Comparison of ENCODE assay signal across 8 cellular contexts in the genomic region with DNA sequence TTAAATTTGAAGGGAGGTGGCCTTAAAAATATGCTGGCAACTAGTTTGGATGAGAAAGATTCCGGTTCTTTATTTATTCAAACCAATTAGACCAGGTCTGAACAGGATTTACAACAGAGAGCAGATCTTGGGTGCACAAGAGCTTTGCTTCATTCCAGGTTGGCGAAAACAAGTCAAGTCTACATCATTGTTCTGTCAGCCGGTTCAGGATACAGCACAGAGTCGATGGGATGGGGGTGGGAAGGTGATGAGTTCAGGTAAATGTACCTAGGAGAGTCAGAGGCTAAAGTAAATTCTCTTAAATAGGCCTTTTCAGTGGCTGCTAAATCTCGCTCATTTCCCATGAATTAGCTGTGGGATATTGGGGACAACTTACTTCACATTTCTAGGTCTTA. TPM values are rescaled to one million over a fixed set of nuclear protein-coding genes. Genes with fewer than 3 reads are reported as not detected.
DNase-seq lines count a peak whose midpoint lies in the region; ATAC-seq, FAIRE-seq and TF ChIP-seq lines count a peak whose summit lies in the region.

No MANE protein-coding gene starts in this region.

- TF ChIP-seq RAD21 in HepG2 (CRISPR knock-in tag; IDR thresholded peaks at IDR 0.05): no peak

- peak overlapping the region; percentile 96 for H3K4me2 ChIP-seq in HepG2 (ENCODE audit: low read depth, low read length)

- POLR2A ChIA-PET in HepG2 (lab: Yijun Ruan, JAX): interaction anchor here (2.7 kb wide), 1 partner anchor 38 kb away, joined by 11 read pairs; no protein-coding TSS in a partner anchor

- DNase-seq in activated naive CD4-positive, alpha-beta T cell treated with anti-CD3 and anti-CD28 coated beads for 36 hours: no peak
- no peak for DNase-seq in activated naive CD4-positive, alpha-beta T cell treated with Interleukin-2 at 50 U/mL for 16 hours
- DNase-seq in activated naive CD8-positive, alpha-beta T cell treated with anti-CD3 and anti-CD28 coated beads for 36 hours: no peak
- DNase-seq in HepG2 (ENCODE audit: low spot score): no peak
- no peak for DNase-seq in type B pancreatic cell (ENCODE audit: extremely low spot score, unreplicated experiment)
- DNase-seq in midbrain (lab: John Stamatoyannopoulos, UW): no peak
- DNase-seq in DMS79 treated with DMSO at 0.1 percent for 48 hours (lab: John Stamatoyannopoulos, UW): no peak

- ATAC-seq in HepG2 (no peak), HG03342 (IDR thresholded peaks at IDR 0.05; ENCODE audit: unreplicated experiment) (no peak)

- TF ChIP-seq CTCF in HepG2 (CRISPR knock-in tag; IDR thresholded peaks at IDR 0.05) (no peak), type B pancreatic cell (conservative IDR thresholded peaks at IDR 0.05) (no peak)

- peak overlapping the region; percentile 78 for H3K27ac ChIP-seq in HepG2 (ENCODE audit: extremely low read length, insufficient read depth, low read length)

- FAIRE-seq in HepG2 (lab: Jason Lieb, UNC): no peak

- H3K27ac Mint-ChIP-seq in activated naive CD4-positive, alpha-beta T cell treated with anti-CD3 and anti-CD28 coated beads for 36 hours: peak overlapping the region; percentile 89
- H3K27ac Mint-ChIP-seq in activated naive CD8-positive, alpha-beta T cell treated with anti-CD3 and anti-CD28 coated beads for 36 hours: peak overlapping the region; percentile 93
- peak overlapping the region; percentile 94 for H3K27ac Mint-ChIP-seq in type B pancreatic cell

- WGBS in HepG2 (ENCODE audit: low lambda C conversion rate): 42% methylated on average over 5 of the region's 5 CpGs

- no peaks in the 10 kb centered on the region; the same call in 1 of the 2 replicates for H4K20me1 ChIP-seq in HepG2 (ENCODE audit: insufficient read depth, low read length)

- no peaks in the 10 kb centered on the region; a peak in 1 of 5 replicates for H3K27me3 ChIP-seq in HepG2 (ENCODE audit: control insufficient read depth in 1 of 2, insufficient read depth in 2 of 2, low read length in 2 of 2)

- H2AFZ ChIP-seq in HepG2 (ENCODE audit: low read length): no peak overlapping the region

- TF ChIP-seq POLR2A in HepG2 (IDR thresholded peaks at IDR 0.05; ENCODE audit: insufficient read depth in 1 of 2, low read depth in 2 of 2, low read length in 2 of 2): no peak

- peaks cover 48% of the 10 kb centered on the region for H3K4me1 ChIP-seq in HepG2 (ENCODE audit: insufficient read depth, low read length)

- no peaks in the 10 kb centered on the region for H3K36me3 ChIP-seq in HepG2 (replicated peaks in 1 of 2; ENCODE audit: control insufficient read depth in 1 of 2, insufficient read depth in 2 of 2, low read length in 2 of 2)

- H3K9ac ChIP-seq in HepG2 (ENCODE audit: insufficient read depth, low read depth, low read length): peak overlapping the region; percentile 76

- H3K4me1 Mint-ChIP-seq in activated naive CD4-positive, alpha-beta T cell treated with anti-CD3 and anti-CD28 coated beads for 36 hours (ENCODE audit: low read depth): peaks cover 36% of the 10 kb centered on the region
- peaks cover 37% of the 10 kb centered on the region for H3K4me1 Mint-ChIP-seq in activated naive CD8-positive, alpha-beta T cell treated with anti-CD3 and anti-CD28 coated beads for 36 hours
- H3K4me1 Mint-ChIP-seq in type B pancreatic cell (ENCODE audit: unreplicated experiment): peaks cover 40% of the 10 kb centered on the region

- H3K27me3 Mint-ChIP-seq in activated naive CD4-positive, alpha-beta T cell treated with anti-CD3 and anti-CD28 coated beads for 36 hours (ENCODE audit: low read depth): no peaks in the 10 kb centered on the region
- no peaks in the 10 kb centered on the region for H3K27me3 Mint-ChIP-seq in activated naive CD8-positive, alpha-beta T cell treated with anti-CD3 and anti-CD28 coated beads for 36 hours
- H3K27me3 Mint-ChIP-seq in type B pancreatic cell: no peaks in the 10 kb centered on the region

- peaks cover 33% of the 10 kb centered on the region for H3K79me2 ChIP-seq in HepG2 (ENCODE audit: insufficient read depth, low read length)

- H3K9me3 Mint-ChIP-seq in activated naive CD4-positive, alpha-beta T cell treated with anti-CD3 and anti-CD28 coated beads for 36 hours: no peaks in the 10 kb centered on the region
- H3K9me3 Mint-ChIP-seq in activated naive CD8-positive, alpha-beta T cell treated with anti-CD3 and anti-CD28 coated beads for 36 hours: no peaks in the 10 kb centered on the region
- no peaks in the 10 kb centered on the region for H3K9me3 Mint-ChIP-seq in type B pancreatic cell

- intact Hi-C loops in activated naive CD4-positive, alpha-beta T cell treated with anti-CD3 and anti-CD28 coated beads for 36 hours (cut with micrococcal nuclease): loop anchor here (1.0 to 5.0 kb wide), 16 partner anchors 14 to 1625 kb away; partner anchors contain the start of genes PI4K2B, SMIM20 and TBC1D19
- intact Hi-C loops in HepG2 (cut with micrococcal nuclease; ENCODE audit: unreplicated experiment): loop anchor here (1.0 kb wide), 2 partner anchors 37 to 151 kb away; no protein-coding TSS in a partner anchor

- TF ChIP-seq EP300 in HepG2 (IDR thresholded peaks at IDR 0.05; ENCODE audit: low read depth in 2 of 2, low read length in 2 of 2) (no peak), HepG2 (CRISPR knock-in tag; IDR thresholded peaks at IDR 0.05; ENCODE audit: borderline replicate concordance) (no peak)

- peak overlapping the region; percentile 80 to 91 (median 89) for H3K4me3 ChIP-seq in HepG2 (replicated peaks in 1 of 3; ENCODE audit: insufficient read depth in 1 of 3, low read depth in 2 of 3, low read length in 3 of 3)

- in situ Hi-C loops in HepG2 (cut with HindIII; ENCODE audit: extremely low pct_ligation_motif_present, low pct_unique_long_range_greater_than_20kb): loop anchor here (5.0 kb wide), 1 partner anchor 37 kb away; no protein-coding TSS in a partner anchor

- peaks cover 12% of the 10 kb centered on the region for H3K36me3 Mint-ChIP-seq in activated naive CD4-positive, alpha-beta T cell treated with anti-CD3 and anti-CD28 coated beads for 36 hours (ENCODE audit: low read depth)
- peaks cover 4% of the 10 kb centered on the region for H3K36me3 Mint-ChIP-seq in activated naive CD8-positive, alpha-beta T cell treated with anti-CD3 and anti-CD28 coated beads for 36 hours
- no peaks in the 10 kb centered on the region for H3K36me3 Mint-ChIP-seq in type B pancreatic cell

- H3K9me3 ChIP-seq in HepG2 (ENCODE audit: low read length): no peaks in the 10 kb centered on the region

- BruUV-seq in HepG2 (replicated peaks; lab: Mats Ljungman, UMichigan): TSS peak; percentile 92

- CTCF ChIA-PET in activated naive CD4-positive, alpha-beta T cell treated with anti-CD3 and anti-CD28 coated beads for 36 hours (lab: Charles Lee): interaction anchor here (0.5 to 1.7 kb wide), 2 partner anchors 26 to 341 kb away, joined by 3 to 5 read pairs; no protein-coding TSS in a partner anchor
- CTCF ChIA-PET in HepG2 (lab: Yijun Ruan, JAX; ENCODE audit: low intra/inter-chr PET ratio, low total read pairs): interaction anchor here (1.0 kb wide), 1 partner anchor 38 kb away, joined by 5 read pairs; no protein-coding TSS in a partner anchor

- peak overlapping the region; percentile 90 for H3K4me3 Mint-ChIP-seq in activated naive CD4-positive, alpha-beta T cell treated with anti-CD3 and anti-CD28 coated beads for 36 hours
- H3K4me3 Mint-ChIP-seq in activated naive CD8-positive, alpha-beta T cell treated with anti-CD3 and anti-CD28 coated beads for 36 hours: peak overlapping the region; percentile 88
- H3K4me3 Mint-ChIP-seq in type B pancreatic cell: peak overlapping the region; percentile 94

TF ChIP-seq in HepG2, 621 proteins besides CTCF, POLR2A, EP300 and RAD21 (continues in another document):
- TF ChIP-seq KLF11 (CRISPR knock-in tag; IDR thresholded peaks at IDR 0.05): no peak

RNA-seq across cellular contexts. Expression of gene STIM2, which starts 0.9 kb away (rescaled TPM):
- 10 to 100 TPM; 40.5 to 43.1 TPM for total RNA-seq in activated naive CD4-positive, alpha-beta T cell treated with anti-CD3 and anti-CD28 coated beads for 36 hours
- total RNA-seq in activated naive CD8-positive, alpha-beta T cell treated with anti-CD3 and anti-CD28 coated beads for 36 hours: 10 to 100 TPM; 41.8 to 45.1 TPM
- total RNA-seq in HepG2 (2016; rRNA removed; fragmentation: Illumina TruSeq; extraction: Trizol) (8.2 and 19.3 TPM in 2 replicates), type B pancreatic cell (ENCODE audit: low replicate concordance) (27.1 and 36.2 TPM in 2 replicates)
- total RNA-seq in HepG2 (2016; cell fraction: cytosol; rRNA removed; fragmentation: Illumina TruSeq; extraction: Trizol; ENCODE audit: low read depth): 3.5 and 6.1 TPM in 2 replicates
- total RNA-seq in HepG2 (2016; cell fraction: insoluble cytoplasmic fraction; rRNA removed; fragmentation: Illumina TruSeq; extraction: Trizol): 9.9 and 21.5 TPM in 2 replicates
- total RNA-seq in HepG2 (2016; cell fraction: membrane; rRNA removed; fragmentation: Illumina TruSeq; extraction: Trizol): 6.0 and 6.1 TPM in 2 replicates
- 33.3 and 39.0 TPM in 2 replicates for total RNA-seq in HepG2 (2016; cell fraction: nucleus; rRNA removed; fragmentation: Illumina TruSeq; extraction: Trizol)
- 19.4 and 22.3 TPM in 2 replicates for polyA plus RNA-seq in HepG2 (2011; rRNA removed)
- 7.8 and 10.6 TPM in 2 replicates for polyA plus RNA-seq in HepG2 (2011; cell fraction: cytosol; rRNA removed)
- 48.3 and 53.9 TPM in 2 replicates for polyA plus RNA-seq in HepG2 (2011; cell fraction: nucleus; rRNA removed)
- polyA plus RNA-seq in HepG2 (2012): 15.2 and 16.9 TPM in 2 replicates
- 2.1 and 3.3 TPM in 2 replicates for polyA plus RNA-seq in HepG2 (2016; cell fraction: cytosol; fragmentation: Illumina TruSeq; extraction: Trizol; ENCODE audit: low read depth)
- 7.2 and 7.9 TPM in 2 replicates for polyA plus RNA-seq in HepG2 (2016; cell fraction: insoluble cytoplasmic fraction; fragmentation: Illumina TruSeq; extraction: Trizol; ENCODE audit: low read depth)
- 3.2 and 4.3 TPM in 2 replicates for polyA plus RNA-seq in HepG2 (2016; cell fraction: membrane; fragmentation: Illumina TruSeq; extraction: Trizol; ENCODE audit: low read depth)
- 47.5 and 50.9 TPM in 2 replicates for polyA plus RNA-seq in HepG2 (2016; cell fraction: nucleus; fragmentation: Illumina TruSeq; extraction: Trizol; ENCODE audit: insufficient read depth, low read depth)
- polyA minus RNA-seq in HepG2 (2011; rRNA and poly(A)+ RNA removed; ENCODE audit: low replicate concordance): 26.2 and 31.6 TPM in 2 replicates
- polyA minus RNA-seq in HepG2 (2011; cell fraction: cytosol; rRNA and poly(A)+ RNA removed): 6.8 and 8.5 TPM in 2 replicates
- 42.7 and 42.8 TPM in 2 replicates for polyA minus RNA-seq in HepG2 (2011; cell fraction: nucleus; rRNA and poly(A)+ RNA removed)
